15 cellular contexts compared by ENCODE assay signal in genomic region chr1:159014003-159014571, GRCh38. TPM values are rescaled to one million over a fixed set of nuclear protein-coding genes. Genes with fewer than 3 reads are reported as not detected.
DNase-seq lines count a peak whose midpoint lies in the region; ATAC-seq, FAIRE-seq and TF ChIP-seq lines count a peak whose summit lies in the region.
"Had no signal": no experiment of that assay in that cellular context is flagged by ENCODE, and none has a peak within 500 bp of the region (broad histone marks: within the 10 kb centered on the region; RNA-seq: fewer than 3 reads in every experiment).

No MANE protein-coding gene starts in this region.

- intact Hi-C loops in activated B cell treated with CpG ODN at 0.5 μM for 24 hours (cut with micrococcal nuclease): loop anchor here (2.0 to 10.0 kb wide), 6 partner anchors 17 to 1611 kb away; partner anchors contain the start of genes AIM2 and MNDA

- H3K4me3 Mint-ChIP-seq in stimulated activated naive CD8-positive, alpha-beta T cell treated with anti-CD3 and anti-CD28 coated beads, Interleukin-15, Interleukin-2, amounts not matched to agents 100 ng/mL and 50 ng/mL, for 24 hours: peak overlapping the region; percentile 93
- H3K4me3 Mint-ChIP-seq in activated B cell treated with CpG ODN at 0.5 μM for 24 hours: peak overlapping the region; percentile 88

- no peaks in the 10 kb centered on the region for H4K20me1 ChIP-seq in keratinocyte (ENCODE audit: control insufficient read depth, extremely low read depth, insufficient read depth, low read length)

- H3K36me3 Mint-ChIP-seq in stimulated activated naive CD8-positive, alpha-beta T cell treated with anti-CD3 and anti-CD28 coated beads, Interleukin-15, Interleukin-2, amounts not matched to agents 100 ng/mL and 50 ng/mL, for 24 hours (ENCODE audit: low read depth): peaks cover 86% of the 10 kb centered on the region
- peaks cover 72% of the 10 kb centered on the region for H3K36me3 Mint-ChIP-seq in activated B cell treated with CpG ODN at 0.5 μM for 24 hours (ENCODE audit: low read depth)

- no peaks in the 10 kb centered on the region for H3K27me3 Mint-ChIP-seq in stimulated activated naive CD8-positive, alpha-beta T cell treated with anti-CD3 and anti-CD28 coated beads, Interleukin-15, Interleukin-2, amounts not matched to agents 100 ng/mL and 50 ng/mL, for 24 hours
- no peaks in the 10 kb centered on the region for H3K27me3 Mint-ChIP-seq in activated B cell treated with CpG ODN at 0.5 μM for 24 hours

- H3K9me1 ChIP-seq in keratinocyte (ENCODE audit: control insufficient read depth, extremely low read depth, insufficient read depth, low read length): no peaks in the 10 kb centered on the region

- H3K79me2 ChIP-seq in keratinocyte (ENCODE audit: control insufficient read depth, insufficient read depth, low read length): peaks cover 74% of the 10 kb centered on the region

- H3K27ac Mint-ChIP-seq in stimulated activated naive CD8-positive, alpha-beta T cell treated with anti-CD3 and anti-CD28 coated beads, Interleukin-15, Interleukin-2, amounts not matched to agents 100 ng/mL and 50 ng/mL, for 24 hours: peak overlapping the region; percentile 99
- peak overlapping the region; percentile 92 for H3K27ac Mint-ChIP-seq in activated B cell treated with CpG ODN at 0.5 μM for 24 hours

- peaks cover 70% of the 10 kb centered on the region for H3K4me1 Mint-ChIP-seq in stimulated activated naive CD8-positive, alpha-beta T cell treated with anti-CD3 and anti-CD28 coated beads, Interleukin-15, Interleukin-2, amounts not matched to agents 100 ng/mL and 50 ng/mL, for 24 hours (ENCODE audit: low read depth)
- H3K4me1 Mint-ChIP-seq in activated B cell treated with CpG ODN at 0.5 μM for 24 hours: peaks cover 69% of the 10 kb centered on the region

- CTCF ChIA-PET in activated B cell treated with CpG ODN at 0.5 μM for 24 hours (lab: Charles Lee): no interaction called here

- POLR2A ChIA-PET in activated B cell treated with CpG ODN at 0.5 μM for 24 hours (lab: Charles Lee): interaction anchor here (1.5 to 3.3 kb wide), 2 partner anchors 26 to 54 kb away, joined by 3 to 28 read pairs; no protein-coding TSS in a partner anchor

- TF ChIP-seq CTCF in activated B cell treated with CpG ODN at 0.5 μM for 24 hours (IDR thresholded peaks at IDR 0.05) (no peak), keratinocyte (optimal IDR thresholded peaks at IDR 0.05 in 1 of 3, IDR thresholded peaks at IDR 0.05 in 1 of 3, conservative IDR thresholded peaks at IDR 0.05 in 1 of 3; ENCODE audit: extremely low read depth in 1 of 3, insufficient read depth in 2 of 3, low read length in 3 of 3) (no peak)

- H3K9ac ChIP-seq in keratinocyte (ENCODE audit: control insufficient read depth, extremely low read depth, insufficient read depth, low read length): no peak overlapping the region

- H3K9me3 Mint-ChIP-seq in stimulated activated naive CD8-positive, alpha-beta T cell treated with anti-CD3 and anti-CD28 coated beads, Interleukin-15, Interleukin-2, amounts not matched to agents 100 ng/mL and 50 ng/mL, for 24 hours: no peaks in the 10 kb centered on the region
- H3K9me3 Mint-ChIP-seq in activated B cell treated with CpG ODN at 0.5 μM for 24 hours: no peaks in the 10 kb centered on the region

- H3K27me3 ChIP-seq in keratinocyte (ENCODE audit: control insufficient read depth, extremely low read depth, insufficient read depth, low read length): no peaks in the 10 kb centered on the region
- H3K27me3 ChIP-seq: foreskin keratinocyte, testis had no signal

- no peak overlapping the region for H2AFZ ChIP-seq in keratinocyte (ENCODE audit: control insufficient read depth, low read length)

- peaks cover 36% of the 10 kb centered on the region for H3K4me1 ChIP-seq in keratinocyte (ENCODE audit: control insufficient read depth, extremely low read depth, insufficient read depth, low read length)
- H3K4me1 ChIP-seq: Caco-2, testis had no signal

- FAIRE-seq in keratinocyte (lab: Jason Lieb, UNC): no peak

- peak overlapping the region; percentile 22 for H3K4me2 ChIP-seq in keratinocyte (ENCODE audit: control insufficient read depth, extremely low read depth, insufficient read depth, low read depth, low read length)

- dilution Hi-C loops in keratinocyte (cut with MboI; ENCODE audit: extremely low pct_ligation_motif_present, low sequenced_read_pairs): no loop called here

- H3K36me3 ChIP-seq in keratinocyte (ENCODE audit: control insufficient read depth in 2 of 2, extremely low read depth in 1 of 2, insufficient read depth in 2 of 2, low read length in 2 of 2): peaks cover 10 to 40% of the 10 kb centered on the region in 2 experiments

- ATAC-seq in stimulated activated naive CD8-positive, alpha-beta T cell treated with anti-CD3 and anti-CD28 coated beads, Interleukin-15, Interleukin-2, amounts not matched to agents 100 U/mL and 50 U/mL, for 24 hours: no peak
- no peak for ATAC-seq in activated B cell treated with CpG ODN at 0.5 μM for 24 hours (ENCODE audit: low read depth)
- ATAC-seq in GM21825 (IDR thresholded peaks at IDR 0.05; ENCODE audit: unreplicated experiment): no peak
- ATAC-seq: foreskin keratinocyte had no signal

- no peak overlapping the region for H3K27ac ChIP-seq in keratinocyte (ENCODE audit: control insufficient read depth, insufficient read depth, low read length)
- H3K27ac ChIP-seq: foreskin keratinocyte, testis had no signal

- no peak for DNase-seq in stimulated activated naive CD8-positive, alpha-beta T cell treated with anti-CD3 and anti-CD28 coated beads, Interleukin-15, Interleukin-2, amounts not matched to agents 100 U/mL and 50 U/mL, for 24 hours
- DNase-seq in activated B cell treated with CpG ODN at 0.5 μM for 24 hours: no peak
- no peak for DNase-seq in keratinocyte (ENCODE audit: low read depth, low spot score)
- DNase-seq in NOMO-1 treated with DMSO at 0.1 percent for 48 hours (lab: John Stamatoyannopoulos, UW; ENCODE audit: unreplicated experiment): no peak
- DNase-seq in NCI-H2171 treated with DMSO at 0.1 percent for 48 hours (lab: John Stamatoyannopoulos, UW): no peak
- DNase-seq in DMS153 (lab: John Stamatoyannopoulos, UW): no peak
- DNase-seq: Caco-2; foreskin keratinocyte; kidney glomerular epithelial cell; NCI-H1092; NCI-H526 treated with DMSO at 0.1 percent for 48 hours; stimulated activated CD4-positive, alpha-beta T cell treated with anti-CD3 and anti-CD28 coated beads, Interleukin-2, amount 100 ng/mL, for 24 hours; testis had no signal

- peak overlapping the region in 1 of 3 experiments; percentile 39 for H3K4me3 ChIP-seq in keratinocyte (ENCODE audit: control insufficient read depth in 2 of 3, extremely low read depth in 1 of 3, insufficient read depth in 2 of 3, low read depth in 1 of 3, low read length in 3 of 3)
- H3K4me3 ChIP-seq: testis had no signal

- peaks cover 2% of the 10 kb centered on the region for H3K9me3 ChIP-seq in keratinocyte (ENCODE audit: control insufficient read depth, low read depth, low read length)
- H3K9me3 ChIP-seq: Caco-2, testis had no signal

RNA-seq across cellular contexts. Expression of gene IFI16, which starts 4.4 kb away (rescaled TPM):
- total RNA-seq in activated B cell treated with CpG ODN at 0.5 μM for 24 hours: 145 and 160 TPM in 2 replicates
- 118 to 193 TPM (median 145 TPM) in 3 replicates for polyA plus RNA-seq in keratinocyte
- polyA plus RNA-seq in keratinocyte (2011; ENCODE audit: low read depth): 116 TPM
- polyA plus RNA-seq in keratinocyte (2011; cell fraction: cytosol; rRNA removed): 88.8 and 155 TPM in 2 replicates
- 155 and 191 TPM in 2 replicates for polyA plus RNA-seq in keratinocyte (2011; cell fraction: nucleus; rRNA removed)
- 69.6 and 121 TPM in 2 replicates for polyA plus RNA-seq in keratinocyte (2012; ENCODE audit: low replicate concordance)
- polyA minus RNA-seq in keratinocyte: 42.0 to 91.5 TPM (median 56.9 TPM) in 3 replicates
- 53.3 TPM for polyA minus RNA-seq in keratinocyte (2011; cell fraction: cytosol; rRNA and poly(A)+ RNA removed)
- polyA minus RNA-seq in keratinocyte (2011; cell fraction: nucleus; rRNA and poly(A)+ RNA removed): 56.6 and 94.6 TPM in 2 replicates
- total RNA-seq: Caco-2 had no signal
